13 cellular contexts compared by ENCODE assay signal in the genomic region with DNA sequence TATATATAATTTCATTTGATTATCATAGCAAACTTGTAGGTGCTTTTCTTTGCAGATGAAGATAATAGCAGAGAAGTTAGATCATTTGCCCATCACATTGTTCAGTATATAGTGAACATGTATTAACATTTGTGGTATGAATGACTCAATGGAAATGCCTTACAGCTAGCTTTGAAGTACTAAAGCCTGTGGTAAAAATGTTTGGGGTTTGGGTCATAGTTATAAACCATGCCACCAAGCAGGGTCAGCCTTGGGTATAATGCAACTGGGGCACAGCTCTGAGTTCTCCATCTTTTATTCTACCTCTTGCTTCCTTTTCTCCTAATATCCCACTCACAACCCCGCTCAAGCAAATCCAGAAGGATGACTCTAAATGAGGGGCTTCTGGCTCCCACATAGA.
A peak's percentile ranks its signal among the peaks of the same experiment; 100 is the strongest.
DNase-seq lines count a peak whose midpoint lies in the region; ATAC-seq and TF ChIP-seq lines count a peak whose summit lies in the region.
"Had no signal": no experiment of that assay in that cellular context is flagged by ENCODE, and none has a peak within 500 bp of the region (broad histone marks: within the 10 kb centered on the region; RNA-seq: fewer than 3 reads in every experiment).

No MANE protein-coding gene starts in this region.

- peak overlapping the region; percentile 1 for H2AFZ ChIP-seq in osteoblast (ENCODE audit: low read length)

- no peaks in the 10 kb centered on the region for H3K36me3 ChIP-seq in osteoblast (ENCODE audit: insufficient read depth, low read length)
- H3K36me3 ChIP-seq in H7 (replicated peaks; ENCODE audit: control insufficient read depth, insufficient read depth, low read length): no peaks in the 10 kb centered on the region

- H4K20me1 ChIP-seq in osteoblast (ENCODE audit: insufficient read depth, low read length): no peaks in the 10 kb centered on the region

- peak overlapping the region; percentile 50 for H3K4me2 ChIP-seq in osteoblast (ENCODE audit: insufficient read depth, low read length)

- H3K27ac ChIP-seq in osteoblast (ENCODE audit: low read depth, low read length): peak overlapping the region; percentile 69

- DNase-seq in EL (peak; percentile 85), RKO (ENCODE audit: low spot score) (peak; percentile 16), epithelial cell of esophagus (ENCODE audit: low read depth) (peak; percentile 87), osteoblast (ENCODE audit: insufficient read length, low spot score, missing footprints) (peak; percentile 13), COLO829 (ENCODE audit: low spot score) (no peak), H7 (no peak), activated T-cell treated with anti-CD3 and anti-CD28 coated beads for 4 hours (no peak)
- DNase-seq: activated CD4-positive, alpha-beta T cell treated with anti-CD3 and anti-CD28 coated beads, Interleukin-2, amount 50 U/mL, for 1 hour; MM.1S; NCI-H2171 treated with DMSO at 0.1 percent for 48 hours; stimulated activated CD4-positive, alpha-beta T cell treated with anti-CD3 and anti-CD28 coated beads, Interleukin-4, amount 100 ng/mL, for 24 hours; stimulated activated naive CD4-positive, alpha-beta T cell treated with Interleukin-2 at 50 U/mL for 16 hours had no signal

- no peaks in the 10 kb centered on the region for H3K9me3 ChIP-seq in osteoblast (ENCODE audit: low read depth, low read length)

- TF ChIP-seq CTCF in epithelial cell of esophagus (IDR thresholded peaks at IDR 0.05; ENCODE audit: insufficient read depth, low read depth, low read length, missing control alignments): no peak
- no peak for TF ChIP-seq CTCF in osteoblast (IDR thresholded peaks at IDR 0.05; ENCODE audit: extremely low read depth, low read depth, low read length)

- H3K4me3 ChIP-seq in epithelial cell of esophagus (ENCODE audit: low read length) (no peak overlapping the region), osteoblast (ENCODE audit: insufficient read depth, low read length) (peak overlapping the region; percentile 12), H7 (ENCODE audit: insufficient read depth, low read depth, low read length) (no peak overlapping the region)

- no peaks in the 10 kb centered on the region for H3K27me3 ChIP-seq in osteoblast (ENCODE audit: insufficient read depth, low read length)
- H3K27me3 ChIP-seq in H7 (ENCODE audit: control insufficient read depth, insufficient read depth, low read length): no peaks in the 10 kb centered on the region

- no peaks in the 10 kb centered on the region for H3K79me2 ChIP-seq in osteoblast (ENCODE audit: insufficient read depth, low read length)

- ATAC-seq in HG03565 (IDR thresholded peaks at IDR 0.05; ENCODE audit: unreplicated experiment): no peak

- H3K4me1 ChIP-seq in osteoblast (ENCODE audit: insufficient read depth, low read length): peaks cover 30% of the 10 kb centered on the region

Comparison
In these comparisons a context has a peak if more than half of its experiments do, and no peak if none do; other contexts are left out.
1. DNase-seq: peak in EL (single experiment), RKO (single experiment), epithelial cell of esophagus (single experiment) and osteoblast (single experiment); none in COLO829 (single experiment), H7 (single experiment) and activated T-cell treated with anti-CD3 and anti-CD28 coated beads for 4 hours (single experiment).